In the genomic region with DNA sequence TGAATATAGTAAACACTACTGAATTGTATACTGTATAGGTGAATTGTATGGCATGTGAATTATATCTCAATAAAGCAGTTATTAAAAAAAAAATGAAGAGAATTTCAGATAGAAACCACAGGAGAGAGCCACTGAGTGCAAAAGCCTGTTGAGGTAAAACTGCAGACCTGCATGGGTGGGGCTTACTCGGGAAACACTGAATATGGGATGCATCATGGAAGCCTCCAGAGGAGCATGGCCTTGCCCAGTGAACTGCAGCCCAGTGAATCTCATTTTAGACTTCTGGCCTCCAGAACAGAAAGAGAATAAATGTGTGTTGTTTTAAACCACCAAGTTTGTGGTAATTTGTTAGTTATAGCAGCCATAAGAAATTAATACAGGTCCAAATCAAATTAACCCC, we compare ENCODE assay signal across 25 cellular contexts. TPM values are rescaled to one million over a fixed set of nuclear protein-coding genes. Genes with fewer than 3 reads are reported as not detected.
DNase-seq lines count a peak whose midpoint lies in the region; ATAC-seq, FAIRE-seq and TF ChIP-seq lines count a peak whose summit lies in the region.
"Had no signal": no experiment of that assay in that cellular context is flagged by ENCODE, and none has a peak within 500 bp of the region (broad histone marks: within the 10 kb centered on the region; RNA-seq: fewer than 3 reads in every experiment).

No MANE protein-coding gene starts in this region.

- in situ Hi-C loops in K562 (cut with MboI): no loop called here

- 57% methylated on average over 1 of the region's 1 CpG for WGBS in K562 (ENCODE audit: insufficient coverage, low coverage, missing lambda C conversion rate)

- no peak overlapping the region for H3K4me2 ChIP-seq in K562 (ENCODE audit: insufficient read depth, low read length)

- BruUV-seq in K562 (replicated peaks; lab: Mats Ljungman, UMichigan): no TSS peak

- FAIRE-seq in K562 (lab: Jason Lieb, UNC): no peak
- no peak for FAIRE-seq in GM12892 (lab: Jason Lieb, UNC)

- H3K4me1 Mint-ChIP-seq in natural killer cell: peaks cover 0 to 4% of the 10 kb centered on the region in 2 donors
- H3K4me1 Mint-ChIP-seq in natural killer cell treated with Interleukin-12 subunit alpha and Interleukin-12 subunit beta and Interleukin-15 and Interleukin-18, amount 100 ng/mL, for 72 hours (ENCODE audit: low read depth in 2 of 2): no peaks in the 10 kb centered on the region
- H3K4me1 Mint-ChIP-seq: CD8-positive, alpha-beta memory T cell had no signal

- H3K27me3 Mint-ChIP-seq in natural killer cell (ENCODE audit: low read depth in 2 of 2): no peaks in the 10 kb centered on the region
- no peaks in the 10 kb centered on the region for H3K27me3 Mint-ChIP-seq in natural killer cell treated with Interleukin-12 subunit alpha and Interleukin-12 subunit beta and Interleukin-15 and Interleukin-18, amount 100 ng/mL, for 72 hours
- H3K27me3 Mint-ChIP-seq: CD8-positive, alpha-beta memory T cell had no signal

- H3K27ac ChIP-seq in K562 (ENCODE audit: extremely low read depth, low read depth, low read length): no peak overlapping the region
- H3K27ac ChIP-seq: 22Rv1, Peyer's patch had no signal

- H3K9ac ChIP-seq in K562 (ENCODE audit: insufficient read depth in 1 of 2, low read depth in 2 of 2, low read length in 2 of 2): no peak overlapping the region

- no peak overlapping the region for H3K4me3 ChIP-seq in K562
- H3K4me3 ChIP-seq: Peyer's patch had no signal

- TF ChIP-seq CTCF in natural killer cell (IDR thresholded peaks at IDR 0.05) (no peak), K562 (IDR thresholded peaks at IDR 0.05 in 2 of 3, conservative IDR thresholded peaks at IDR 0.05 in 1 of 3; ENCODE audit: insufficient read depth in 2 of 3, low read depth in 1 of 3, low read length in 3 of 3) (no peak)

- DNase-seq in DMS 273 (lab: John Stamatoyannopoulos, UW; ENCODE audit: unreplicated experiment) (peak; percentile 11), DMS 273 treated with DMSO at 0.1 percent for 48 hours (lab: John Stamatoyannopoulos, UW) (no peak), natural killer cell (no peak), K562 (ENCODE audit: extremely low read depth in 1 of 4, low spot score in 3 of 4) (no peak), GM12892 (ENCODE audit: insufficient read length) (no peak), dedifferentiated amniotic fluid mesenchymal stem cell (ENCODE audit: extremely low spot score) (no peak), KG1 (lab: John Stamatoyannopoulos, UW) (no peak)
- no peak for DNase-seq in natural killer cell treated with Interleukin-12 subunit alpha and Interleukin-12 subunit beta and Interleukin-15 and Interleukin-18, amount 100 ng/mL, for 72 hours (ENCODE audit: low spot score)
- DNase-seq: C1 segment of cervical spinal cord; Calu3; CD8-positive, alpha-beta memory T cell; DMS79; GOT3; HCEC 1CT; Karpas-422; MV-4-11; NCI-H1105 treated with DMSO at 0.1 percent for 48 hours; NCI-H2029 treated with DMSO at 0.1 percent for 48 hours; NCI-H226; NCI-H510A treated with DMSO at 0.1 percent for 48 hours; NCI-H748 treated with DMSO at 0.1 percent for 48 hours; NK-92 treated with Interleukin-12 subunit alpha and Interleukin-12 subunit beta, amount 100 ng/mL, for 24 hours; Peyer's patch had no signal

- TF ChIP-seq EP300 in K562 (IDR thresholded peaks at IDR 0.05; ENCODE audit: low read length): no peak

- H4K20me1 ChIP-seq in K562 (replicated peaks; ENCODE audit: control insufficient read depth, insufficient read depth, low read length): no peaks in the 10 kb centered on the region

- H3K4me1 ChIP-seq in K562 (replicated peaks in 1 of 2; ENCODE audit: control insufficient read depth in 2 of 2, insufficient read depth in 2 of 2, low read length in 2 of 2): peaks cover 0 to 3% of the 10 kb centered on the region in 2 experiments; a peak in 2 of 5 replicates
- H3K4me1 ChIP-seq: Peyer's patch had no signal

- no peak overlapping the region for H2AFZ ChIP-seq in K562 (ENCODE audit: low read depth, low read length)

- no peaks in the 10 kb centered on the region for H3K9me1 ChIP-seq in K562 (ENCODE audit: control insufficient read depth, insufficient read depth, low read length)

- peaks cover 25% of the 10 kb centered on the region for H3K36me3 Mint-ChIP-seq in natural killer cell
- peaks cover 14% of the 10 kb centered on the region for H3K36me3 Mint-ChIP-seq in natural killer cell treated with Interleukin-12 subunit alpha and Interleukin-12 subunit beta and Interleukin-15 and Interleukin-18, amount 100 ng/mL, for 72 hours

- no peak for TF ChIP-seq RAD21 in K562 (CRISPR knock-in tag; conservative IDR thresholded peaks at IDR 0.05 in 1 of 2, IDR thresholded peaks at IDR 0.05 in 1 of 2)

- no peaks in the 10 kb centered on the region for H3K27me3 ChIP-seq in K562 (ENCODE audit: control insufficient read depth in 2 of 2, insufficient read depth in 2 of 2, low read length in 2 of 2)
- H3K27me3 ChIP-seq: Peyer's patch had no signal

- CTCF ChIA-PET in K562 (lab: Yijun Ruan, JAX; ENCODE audit: low intra/inter-chr PET ratio): no interaction called here

- intact Hi-C loops in natural killer cell (cut with micrococcal nuclease) (no loop called here), K562 (cut with micrococcal nuclease) (no loop called here)

- POLR2A ChIA-PET in K562 (lab: Yijun Ruan, JAX): no interaction called here

- no peaks in the 10 kb centered on the region for H3K9me3 ChIP-seq in K562 (replicated peaks; ENCODE audit: control insufficient read depth, insufficient read depth, low read depth, low read length)
- H3K9me3 ChIP-seq: Peyer's patch had no signal

- no peak overlapping the region for H3K4me3 Mint-ChIP-seq in natural killer cell
- no peak overlapping the region for H3K4me3 Mint-ChIP-seq in natural killer cell treated with Interleukin-12 subunit alpha and Interleukin-12 subunit beta and Interleukin-15 and Interleukin-18, amount 100 ng/mL, for 72 hours
- H3K4me3 Mint-ChIP-seq: CD8-positive, alpha-beta memory T cell had no signal

- H3K9me3 Mint-ChIP-seq in natural killer cell: no peaks in the 10 kb centered on the region
- H3K9me3 Mint-ChIP-seq in natural killer cell treated with Interleukin-12 subunit alpha and Interleukin-12 subunit beta and Interleukin-15 and Interleukin-18, amount 100 ng/mL, for 72 hours: no peaks in the 10 kb centered on the region
- H3K9me3 Mint-ChIP-seq: CD8-positive, alpha-beta memory T cell had no signal

- TF ChIP-seq POLR2A in K562 (conservative IDR thresholded peaks at IDR 0.05) (no peak), GM12892 (IDR thresholded peaks at IDR 0.05; ENCODE audit: low read depth, low read length) (no peak)

- no peaks in the 10 kb centered on the region for H3K79me2 ChIP-seq in K562 (ENCODE audit: control insufficient read depth, insufficient read depth, low read length)

- no peak for ATAC-seq in natural killer cell
- no peak for ATAC-seq in natural killer cell treated with Interleukin-12 subunit alpha and Interleukin-12 subunit beta and Interleukin-15 and Interleukin-18, amount 100 ng/mL, for 72 hours
- peak; percentile 72 for ATAC-seq in K562
- ATAC-seq: SK-N-SH treated with all-trans-retinoic acid at 6 μM for 48 hours had no signal

- H3K27ac Mint-ChIP-seq in natural killer cell: peak overlapping the region; percentile 3 to 33
- H3K27ac Mint-ChIP-seq in natural killer cell treated with Interleukin-12 subunit alpha and Interleukin-12 subunit beta and Interleukin-15 and Interleukin-18, amount 100 ng/mL, for 72 hours: no peak overlapping the region

- H3K36me3 ChIP-seq in K562 (ENCODE audit: control insufficient read depth, insufficient read depth, low read length): peaks cover 39% of the 10 kb centered on the region

RNA-seq across cellular contexts. Expression of a gene that starts 15.7 kb away (rescaled TPM):
- total RNA-seq in natural killer cell (10 to 100 TPM in 1 of 3 donors, 1 to 10 TPM in 2; 6.5 to 18.2 (median 8.6) TPM), K562 (2014; rRNA removed) (10.0 and 11.3 TPM in 2 replicates), K562 (2014; rRNA removed; fragmentation: Illumina TruSeq; extraction: Trizol) (23.9 and 27.1 TPM in 2 replicates), K562 (2015; rRNA removed; fragmentation: Illumina TruSeq; extraction: Trizol) (20.0 and 22.8 TPM in 2 replicates), K562 (2021) (9.9 and 10.5 TPM in 2 replicates)
- 10 to 100 TPM; 13.2 to 15.3 TPM for total RNA-seq in natural killer cell treated with Interleukin-12 subunit alpha and Interleukin-12 subunit beta and Interleukin-15 and Interleukin-18, amount 100 ng/mL, for 72 hours
- 3.7 and 17.7 TPM in 2 replicates for total RNA-seq in K562 (2011; cell fraction: chromatin; rRNA removed; ENCODE audit: low replicate concordance)
- total RNA-seq in K562 (2011; cell fraction: nucleolus; rRNA removed): 1.3 and 3.0 TPM in 2 replicates
- 8.0 and 15.8 TPM in 2 replicates for total RNA-seq in K562 (2011; cell fraction: nucleoplasm; rRNA removed)
- polyA plus RNA-seq in K562 (2011; rRNA removed) (12.9 and 18.1 TPM in 2 replicates), K562 (2014; fragmentation: Illumina TruSeq; extraction: Trizol) (18.2 and 21.5 TPM in 2 replicates), K562 (2014; fragmentation: Nextera tagmentation; extraction: Ambion mirVana) (10 to 100 TPM in 1 of 2 experiments, 1 to 10 TPM in 1; 7.9 to 11.3 TPM), K562 (2014; rRNA removed) (15.2 and 15.6 TPM in 2 replicates)
- 2.3 and 5.5 TPM in 2 replicates for polyA plus RNA-seq in K562 (2011; cell fraction: cytosol; rRNA removed)
- 2.5 and 3.1 TPM in 2 replicates for polyA plus RNA-seq in K562 (2011; cell fraction: nucleus; rRNA removed)
- polyA plus RNA-seq in K562 (2012): 10.0 and 11.2 TPM in 2 replicates
- polyA minus RNA-seq in K562 (2011; rRNA and poly(A)+ RNA removed): 10.9 and 13.7 TPM in 2 replicates
- polyA minus RNA-seq in K562 (2011; cell fraction: cytosol; rRNA and poly(A)+ RNA removed): 4.3 and 4.8 TPM in 2 replicates
- 2.3 and 3.6 TPM in 2 replicates for polyA minus RNA-seq in K562 (2011; cell fraction: nucleus; rRNA and poly(A)+ RNA removed)
- polyA plus RNA-seq in GM12892 (2012; ENCODE audit: missing spikeins): 16.6 TPM

RNA-seq across cellular contexts. Expression of a gene that starts 15.9 kb away (rescaled TPM):
- 10 to 100 TPM; 31.1 to 53.9 (median 39.9) TPM for total RNA-seq in natural killer cell
- total RNA-seq in natural killer cell treated with Interleukin-12 subunit alpha and Interleukin-12 subunit beta and Interleukin-15 and Interleukin-18, amount 100 ng/mL, for 72 hours: 10 to 100 TPM; 23.3 to 27.3 TPM
- total RNA-seq in K562 (2011; cell fraction: chromatin; rRNA removed; ENCODE audit: low replicate concordance): 36.7 and 98.7 TPM in 2 replicates
- 17.5 and 22.0 TPM in 2 replicates for total RNA-seq in K562 (2011; cell fraction: nucleolus; rRNA removed)
- 32.4 and 33.7 TPM in 2 replicates for total RNA-seq in K562 (2011; cell fraction: nucleoplasm; rRNA removed)
- total RNA-seq in K562 (2014; rRNA removed): 9.8 and 13.6 TPM in 2 replicates
- 16.9 and 18.2 TPM in 2 replicates for total RNA-seq in K562 (2014; rRNA removed; fragmentation: Illumina TruSeq; extraction: Trizol)
- 15.5 and 17.6 TPM in 2 replicates for total RNA-seq in K562 (2015; rRNA removed; fragmentation: Illumina TruSeq; extraction: Trizol)
- total RNA-seq in K562 (2021): 12.2 and 12.7 TPM in 2 replicates
- polyA plus RNA-seq in K562 (2011; rRNA removed): 18.4 and 21.7 TPM in 2 replicates
- 8.4 and 12.7 TPM in 2 replicates for polyA plus RNA-seq in K562 (2011; cell fraction: cytosol; rRNA removed)
- polyA plus RNA-seq in K562 (2011; cell fraction: nucleus; rRNA removed): 25.3 and 29.8 TPM in 2 replicates
- polyA plus RNA-seq in K562 (2012): 7.5 TPM in 2 replicates
- polyA plus RNA-seq in K562 (2014; fragmentation: Illumina TruSeq; extraction: Trizol): 10.2 and 10.8 TPM in 2 replicates
- 1 to 10 TPM; 4.2 to 4.7 TPM for polyA plus RNA-seq in K562 (2014; fragmentation: Nextera tagmentation; extraction: Ambion mirVana)
- 10.1 and 10.6 TPM in 2 replicates for polyA plus RNA-seq in K562 (2014; rRNA removed)
- 48.8 and 55.7 TPM in 2 replicates for polyA minus RNA-seq in K562 (2011; rRNA and poly(A)+ RNA removed)
- 9.5 and 17.7 TPM in 2 replicates for polyA minus RNA-seq in K562 (2011; cell fraction: cytosol; rRNA and poly(A)+ RNA removed)
- polyA minus RNA-seq in K562 (2011; cell fraction: nucleus; rRNA and poly(A)+ RNA removed): 22.9 and 33.2 TPM in 2 replicates
- polyA plus RNA-seq in GM12892 (2012; ENCODE audit: missing spikeins): 10.3 TPM

RNA-seq across cellular contexts. Expression of a gene that starts 56.7 kb away (rescaled TPM):
- total RNA-seq in natural killer cell (10 to 100 TPM; 29.9 to 47.3 (median 43.9) TPM), K562 (2014; rRNA removed) (6.8 and 11.6 TPM in 2 replicates), K562 (2014; rRNA removed; fragmentation: Illumina TruSeq; extraction: Trizol) (18.8 and 23.2 TPM in 2 replicates), K562 (2015; rRNA removed; fragmentation: Illumina TruSeq; extraction: Trizol) (15.6 and 18.8 TPM in 2 replicates), K562 (2021) (17.2 and 17.6 TPM in 2 replicates)
- total RNA-seq in natural killer cell treated with Interleukin-12 subunit alpha and Interleukin-12 subunit beta and Interleukin-15 and Interleukin-18, amount 100 ng/mL, for 72 hours: 10 to 100 TPM; 37.7 to 40.1 TPM
- total RNA-seq in K562 (2011; cell fraction: chromatin; rRNA removed; ENCODE audit: low replicate concordance): 6.0 and 24.9 TPM in 2 replicates
- 3.3 and 5.4 TPM in 2 replicates for total RNA-seq in K562 (2011; cell fraction: nucleolus; rRNA removed)
- 5.4 and 10.8 TPM in 2 replicates for total RNA-seq in K562 (2011; cell fraction: nucleoplasm; rRNA removed)
- polyA plus RNA-seq in K562 (2011; rRNA removed) (10.8 and 13.3 TPM in 2 replicates), K562 (2014; fragmentation: Illumina TruSeq; extraction: Trizol) (14.7 and 19.5 TPM in 2 replicates), K562 (2014; fragmentation: Nextera tagmentation; extraction: Ambion mirVana) (1 to 10 TPM; 3.8 to 5.6 TPM), K562 (2014; rRNA removed) (10.7 and 12.5 TPM in 2 replicates)
- 3.6 and 6.4 TPM in 2 replicates for polyA plus RNA-seq in K562 (2011; cell fraction: cytosol; rRNA removed)
- 3.3 and 3.8 TPM in 2 replicates for polyA plus RNA-seq in K562 (2011; cell fraction: nucleus; rRNA removed)
- 8.4 and 10.8 TPM in 2 replicates for polyA plus RNA-seq in K562 (2012)
- 22.4 and 22.9 TPM in 2 replicates for polyA minus RNA-seq in K562 (2011; rRNA and poly(A)+ RNA removed)
- 8.8 and 11.1 TPM in 2 replicates for polyA minus RNA-seq in K562 (2011; cell fraction: cytosol; rRNA and poly(A)+ RNA removed)
- polyA minus RNA-seq in K562 (2011; cell fraction: nucleus; rRNA and poly(A)+ RNA removed): 3.5 and 6.3 TPM in 2 replicates
- polyA plus RNA-seq in GM12892 (2012; ENCODE audit: missing spikeins): 49.2 TPM

Comparison
In these comparisons a context has a peak if more than half of its experiments do, and no peak if none do; other contexts are left out.
1. H3K27ac Mint-ChIP-seq: peak in natural killer cell (2 of 2); none in natural killer cell treated with Interleukin-12 subunit alpha and Interleukin-12 subunit beta and Interleukin-15 and Interleukin-18, amount 100 ng/mL, for 72 hours (0 of 2).